In genomic region chr19:13460045-13460444, GRCh38 we compare ENCODE assay signal across 1 cellular context.
TF ChIP-seq lines count a peak whose summit lies in the region.

No MANE protein-coding gene starts in this region.

TF ChIP-seq in H1, 55 proteins besides CTCF, POLR2A, EP300 and RAD21:
- TF ChIP-seq MAFK (IDR thresholded peaks at IDR 0.05; ENCODE audit: low read depth, low read length) (peak; percentile 22; the same call in 1 of the 2 replicates), JUN (IDR thresholded peaks at IDR 0.05; ENCODE audit: low read depth, low read length) (0 out of 2 replicates have a peak, but pooled peaks have one; percentile 39), SP1 (IDR thresholded peaks at IDR 0.05; ENCODE audit: low read depth, low read length) (0 out of 2 replicates have a peak, but pooled peaks have one; percentile 37), JUND (IDR thresholded peaks at IDR 0.05; ENCODE audit: low read length) (peak; percentile 67), TAF1 (IDR thresholded peaks at IDR 0.05; ENCODE audit: low read depth, low read length) (no peak), CHD2 (IDR thresholded peaks at IDR 0.05; ENCODE audit: low read length) (no peak), HDAC2 (IDR thresholded peaks at IDR 0.05; ENCODE audit: borderline replicate concordance in 1 of 2, low read depth in 2 of 2, low read length in 2 of 2) (0 out of 4 replicates have a peak, but pooled peaks of 1 of the 2 experiments have one; percentile 21), SIN3A (conservative IDR thresholded peaks at IDR 0.05 in 1 of 2, IDR thresholded peaks at IDR 0.05 in 1 of 2; ENCODE audit: low read depth in 1 of 2, low read length in 2 of 2) (no peak), YY1 (IDR thresholded peaks at IDR 0.05; ENCODE audit: low read depth, low read length) (0 out of 2 replicates have a peak, but pooled peaks have one; percentile 10), BACH1 (IDR thresholded peaks at IDR 0.05; ENCODE audit: low read length) (peak; percentile 22; the same call in 1 of the 2 replicates), TAF7 (optimal IDR thresholded peaks at IDR 0.05; ENCODE audit: borderline replicate concordance, low read depth, low read length) (peak; percentile 15)
